8 cellular contexts compared by ENCODE assay signal in the genomic region with DNA sequence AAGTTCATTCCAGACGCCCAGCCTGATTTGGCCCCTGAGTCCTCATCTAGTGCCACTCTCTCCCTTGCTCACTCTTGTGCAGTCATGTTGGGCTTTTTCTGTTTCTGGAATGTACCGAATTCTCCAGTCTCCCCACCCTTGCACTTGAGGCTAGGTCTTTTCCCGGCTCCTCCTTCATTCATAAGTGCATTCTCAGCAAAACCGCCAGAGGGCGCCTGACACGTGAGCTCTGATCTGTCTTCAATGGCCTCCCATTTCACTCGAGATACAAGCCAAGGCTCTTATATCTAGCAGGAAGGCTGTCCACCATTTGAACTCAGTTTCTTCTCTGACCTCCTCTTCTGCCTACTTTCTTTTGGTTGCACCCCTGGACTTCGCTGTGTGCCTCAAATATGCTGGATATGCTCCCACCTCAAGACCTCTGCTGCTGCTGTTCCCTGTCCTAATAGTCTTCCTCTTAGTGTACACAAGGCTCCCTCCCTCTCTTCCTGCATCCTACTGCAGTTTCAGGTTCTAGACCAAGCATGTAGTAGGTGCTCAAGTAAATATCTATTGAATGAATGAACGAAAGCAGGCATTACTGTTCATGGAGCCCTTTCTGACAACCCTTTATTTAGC.
DNase-seq lines count a peak whose midpoint lies in the region; ATAC-seq and TF ChIP-seq lines count a peak whose summit lies in the region.

No MANE protein-coding gene starts in this region.

- POLR2A ChIA-PET in CD8-positive, alpha-beta T cell (lab: Charles Lee): no interaction called here

- H3K4me3 ChIP-seq in CD8-positive, alpha-beta T cell (ENCODE audit: low read depth, low read length): no peak overlapping the region
- no peak overlapping the region for H3K4me3 ChIP-seq in lower lobe of right lung

- CTCF ChIA-PET in CD8-positive, alpha-beta T cell (lab: Charles Lee): interaction anchor here (0.6 to 1.8 kb wide), 4 partner anchors 9 to 1171 kb away, joined by 3 to 6 read pairs (median 4); no protein-coding TSS in a partner anchor

- H3K9me3 Mint-ChIP-seq in CD8-positive, alpha-beta T cell: no peaks in the 10 kb centered on the region

- no peak overlapping the region for H3K4me3 Mint-ChIP-seq in CD8-positive, alpha-beta T cell

- no peak for ATAC-seq in CD8-positive, alpha-beta T cell
- ATAC-seq in GM19328 (IDR thresholded peaks at IDR 0.05; ENCODE audit: unreplicated experiment) (peak; percentile 90), HG03342 (IDR thresholded peaks at IDR 0.05; ENCODE audit: unreplicated experiment) (peak; percentile 99), lower lobe of right lung (peak; percentile 92)

- H3K27me3 Mint-ChIP-seq in CD8-positive, alpha-beta T cell (ENCODE audit: low read depth): no peaks in the 10 kb centered on the region

- intact Hi-C loops in CD8-positive, alpha-beta T cell (cut with DNase I, micrococcal nuclease): loop anchor here in 1 of 2 experiments (5.0 kb wide), 1 partner anchor 494 kb away; no protein-coding TSS in a partner anchor
- intact Hi-C loops in lower lobe of right lung (cut with DNase I): loop anchor here (10.0 kb wide), 1 partner anchor 491 kb away; no protein-coding TSS in a partner anchor

- no peaks in the 10 kb centered on the region for H3K36me3 Mint-ChIP-seq in CD8-positive, alpha-beta T cell

- no peak overlapping the region for H3K27ac ChIP-seq in CD8-positive, alpha-beta T cell (ENCODE audit: low read depth, low read length)
- H3K27ac ChIP-seq in lower lobe of right lung: no peak overlapping the region

- H3K9me3 ChIP-seq in CD8-positive, alpha-beta T cell (ENCODE audit: low read length): no peaks in the 10 kb centered on the region
- H3K9me3 ChIP-seq in lower lobe of right lung: no peaks in the 10 kb centered on the region

- peaks cover 4% of the 10 kb centered on the region for H3K4me1 Mint-ChIP-seq in CD8-positive, alpha-beta T cell (ENCODE audit: low read depth)

- DNase-seq in CD8-positive, alpha-beta T cell: peak in 6 of 7 experiments; percentile 14 to 71 (median 46)
- DNase-seq in NCI-H460 (ENCODE audit: extremely low read depth, low read depth) (peak; percentile 80), ecto neural progenitor cell (ENCODE audit: low spot score) (peak; percentile 83), lower lobe of right lung (peak; percentile 72)
- peak; percentile 49 for DNase-seq in activated CD4-positive, alpha-beta T cell treated with anti-CD3 and anti-CD28 coated beads, Interleukin-2, amount 50 U/mL, for 1 hour
- peak; percentile 13 for DNase-seq in stimulated activated CD8-positive, alpha-beta memory T cell treated with anti-CD3 and anti-CD28 coated beads, Interleukin-12 subunit alpha, Interleukin-12 subunit beta, amount 100 ng/mL, for 4 hours (ENCODE audit: low read depth)

- H3K27ac Mint-ChIP-seq in CD8-positive, alpha-beta T cell: no peak overlapping the region

- no peaks in the 10 kb centered on the region for H3K36me3 ChIP-seq in CD8-positive, alpha-beta T cell (ENCODE audit: insufficient read depth, low read length)
- H3K36me3 ChIP-seq in lower lobe of right lung: no peaks in the 10 kb centered on the region

- no peaks in the 10 kb centered on the region for H3K4me1 ChIP-seq in CD8-positive, alpha-beta T cell (ENCODE audit: insufficient read depth, low read length)
- no peaks in the 10 kb centered on the region for H3K4me1 ChIP-seq in lower lobe of right lung

- H3K27me3 ChIP-seq in CD8-positive, alpha-beta T cell (ENCODE audit: insufficient read depth, low read length): no peaks in the 10 kb centered on the region
- H3K27me3 ChIP-seq in lower lobe of right lung (ENCODE audit: low read depth): no peaks in the 10 kb centered on the region

- peak; percentile 55 for TF ChIP-seq CTCF in CD8-positive, alpha-beta T cell (IDR thresholded peaks at IDR 0.05)
- peak; percentile 86 for TF ChIP-seq CTCF in lower lobe of right lung (IDR thresholded peaks at IDR 0.05)

Comparison
In these comparisons a context has a peak if more than half of its experiments do, and no peak if none do; other contexts are left out.
1. DNase-seq: peak in every context shown above with its lines; median percentile 83 in ecto neural progenitor cell; 80 in NCI-H460; 72 in lower lobe of right lung; 49 in activated CD4-positive, alpha-beta T cell treated with anti-CD3 and anti-CD28 coated beads, Interleukin-2, amount 50 U/mL, for 1 hour; 46 in CD8-positive, alpha-beta T cell; 13 in stimulated activated CD8-positive, alpha-beta memory T cell treated with anti-CD3 and anti-CD28 coated beads, Interleukin-12 subunit alpha, Interleukin-12 subunit beta, amount 100 ng/mL, for 4 hours.